ENCODE assay signal across 8 cellular contexts in the genomic region with DNA sequence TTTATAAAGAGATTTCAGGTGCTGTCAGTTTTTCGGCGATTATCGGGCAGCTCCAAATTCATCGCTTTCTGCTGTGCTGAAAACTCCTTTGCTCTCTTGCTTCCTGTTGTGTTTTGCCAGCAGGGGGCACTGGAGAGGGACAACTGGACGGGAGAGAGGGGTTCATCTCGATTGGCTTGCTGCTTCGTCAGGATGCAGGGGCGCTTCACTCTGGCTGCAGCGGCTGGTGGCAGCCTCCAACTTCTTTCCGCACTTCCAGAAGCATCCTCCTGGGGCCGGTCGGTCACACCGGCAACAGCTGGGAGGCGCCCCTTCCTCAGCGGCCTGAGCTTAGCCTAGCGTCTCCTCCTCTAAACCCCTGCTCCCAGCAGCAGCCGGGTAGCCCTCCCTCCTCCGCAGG. TPM values are rescaled to one million over a fixed set of nuclear protein-coding genes. Genes with fewer than 3 reads are reported as not detected.
DNase-seq lines count a peak whose midpoint lies in the region; ATAC-seq and TF ChIP-seq lines count a peak whose summit lies in the region.

No MANE protein-coding gene starts in this region.

- peak overlapping the region; percentile 30 for H3K27ac Mint-ChIP-seq in activated naive CD8-positive, alpha-beta T cell treated with anti-CD3 and anti-CD28 coated beads, Interleukin-2, amount 10 ng/mL, durations not matched to agents 7 days and 5 days

- intact Hi-C loops in gastrocnemius medialis (cut with DNase I; ENCODE audit: low total_unique reads) = loop anchor here (5.0 kb wide), 1 partner anchor 915 kb away; no protein-coding TSS in a partner anchor

- peak; percentile 77 to 83 for DNase-seq in SJCRH30
- DNase-seq in activated naive CD8-positive, alpha-beta T cell treated with anti-CD3 and anti-CD28 coated beads, Interleukin-2, amount 10 ng/mL, durations not matched to agents 7 days and 5 days = peak; percentile 68
- DNase-seq in hepatocyte (ENCODE audit: low spot score) = peak; percentile 38
- peak; percentile 11 to 28 for DNase-seq in gastrocnemius medialis

- H3K4me3 Mint-ChIP-seq in activated naive CD8-positive, alpha-beta T cell treated with anti-CD3 and anti-CD28 coated beads, Interleukin-2, amount 10 ng/mL, durations not matched to agents 7 days and 5 days = peak overlapping the region; percentile 71

- H3K9me2 ChIP-seq in hepatocyte (replicated peaks; ENCODE audit: insufficient read depth) = no peaks in the 10 kb centered on the region

- TF ChIP-seq POLR2A in gastrocnemius medialis (IDR thresholded peaks at IDR 0.05) = no peak

- H3K27ac ChIP-seq in SJCRH30 = no peak overlapping the region
- no peak overlapping the region for H3K27ac ChIP-seq in hepatocyte
- no peak overlapping the region for H3K27ac ChIP-seq in gastrocnemius medialis

- peak overlapping the region; percentile 30 for H3K4me2 ChIP-seq in hepatocyte

- in situ Hi-C loops in gastrocnemius medialis (cut with MboI; ENCODE audit: low sequenced_read_pairs in 4 of 4) = no loop called here

- H3K36me3 Mint-ChIP-seq in activated naive CD8-positive, alpha-beta T cell treated with anti-CD3 and anti-CD28 coated beads, Interleukin-2, amount 10 ng/mL, durations not matched to agents 7 days and 5 days = no peaks in the 10 kb centered on the region

- H3K9me3 ChIP-seq in SJCRH30 (replicated peaks) (no peaks in the 10 kb centered on the region; the same call in 1 of the 2 replicates), hepatocyte (ENCODE audit: low read depth) (no peaks in the 10 kb centered on the region), gastrocnemius medialis (no peaks in the 10 kb centered on the region)

- 0 out of 2 replicates have a peak overlapping the region, but pooled peaks have one; percentile 10 for H3K4me3 ChIP-seq in SJCRH30
- H3K4me3 ChIP-seq in hepatocyte = no peak overlapping the region
- H3K4me3 ChIP-seq in gastrocnemius medialis = peak overlapping the region; percentile 22 to 36 (median 28)

- TF ChIP-seq CTCF in hepatocyte (IDR thresholded peaks at IDR 0.05; ENCODE audit: poor library complexity) = peak; percentile 47
- TF ChIP-seq CTCF in gastrocnemius medialis (IDR thresholded peaks at IDR 0.05 in 4 of 5, conservative IDR thresholded peaks at IDR 0.05 in 1 of 5) = peak in 4 of 5 experiments; percentile 13 to 45 (median 36)

- ATAC-seq in GM18498 (IDR thresholded peaks at IDR 0.05; ENCODE audit: unreplicated experiment) (peak; percentile 45), gastrocnemius medialis (peak in 1 of 2 donors; percentile 44), HG02852 (IDR thresholded peaks at IDR 0.05; ENCODE audit: unreplicated experiment) (no peak), GM18517 (IDR thresholded peaks at IDR 0.05; ENCODE audit: unreplicated experiment) (no peak), HG03095 (IDR thresholded peaks at IDR 0.05; ENCODE audit: unreplicated experiment) (no peak)
- peak; percentile 66 for ATAC-seq in activated naive CD8-positive, alpha-beta T cell treated with anti-CD3 and anti-CD28 coated beads, Interleukin-2, amount 10 ng/mL, durations not matched to agents 7 days and 5 days (ENCODE audit: low read depth)

- WGBS in hepatocyte (ENCODE audit: low lambda C conversion rate, missing lambda C conversion rate) = 47% methylated on average over 18 of the region's 18 CpGs

- no peaks in the 10 kb centered on the region for H4K20me1 ChIP-seq in hepatocyte (ENCODE audit: insufficient read depth, poor library complexity, severe bottlenecking)

- no peaks in the 10 kb centered on the region for H3K27me3 Mint-ChIP-seq in activated naive CD8-positive, alpha-beta T cell treated with anti-CD3 and anti-CD28 coated beads, Interleukin-2, amount 10 ng/mL, durations not matched to agents 7 days and 5 days

- no peak overlapping the region for H2AFZ ChIP-seq in hepatocyte

- no peaks in the 10 kb centered on the region for H3K9me3 Mint-ChIP-seq in activated naive CD8-positive, alpha-beta T cell treated with anti-CD3 and anti-CD28 coated beads, Interleukin-2, amount 10 ng/mL, durations not matched to agents 7 days and 5 days

- peaks cover 8% of the 10 kb centered on the region for H3K4me1 Mint-ChIP-seq in activated naive CD8-positive, alpha-beta T cell treated with anti-CD3 and anti-CD28 coated beads, Interleukin-2, amount 10 ng/mL, durations not matched to agents 7 days and 5 days

- no peaks in the 10 kb centered on the region for H3K79me2 ChIP-seq in hepatocyte

- H3K4me1 ChIP-seq in SJCRH30 (no peaks in the 10 kb centered on the region), hepatocyte (ENCODE audit: insufficient read depth) (no peaks in the 10 kb centered on the region), gastrocnemius medialis (no peaks in the 10 kb centered on the region)

- peaks cover 4% of the 10 kb centered on the region; the same call in 1 of the 2 replicates for H3K27me3 ChIP-seq in SJCRH30
- no peaks in the 10 kb centered on the region for H3K27me3 ChIP-seq in hepatocyte
- no peaks in the 10 kb centered on the region for H3K27me3 ChIP-seq in gastrocnemius medialis

- POLR2A ChIA-PET in activated naive CD8-positive, alpha-beta T cell treated with anti-CD3 and anti-CD28 coated beads, Interleukin-2, amount 10 ng/mL, durations not matched to agents 7 days and 5 days (lab: Charles Lee) = interaction anchor here (0.6 kb wide), 1 partner anchor 256 kb away, joined by 3 read pairs; no protein-coding TSS in a partner anchor

- no peaks in the 10 kb centered on the region for H3K36me3 ChIP-seq in SJCRH30
- H3K36me3 ChIP-seq in hepatocyte (replicated peaks; ENCODE audit: insufficient read depth, low read depth) = no peaks in the 10 kb centered on the region
- H3K36me3 ChIP-seq in gastrocnemius medialis = no peaks in the 10 kb centered on the region

RNA-seq across cellular contexts. Expression of a gene that starts 29.5 kb away (rescaled TPM):
- total RNA-seq in SJCRH30 (2014; rRNA removed; shearing (Covaris generic)) = 37.9 and 41.8 TPM in 2 replicates
- 10 to 100 TPM; 73.7 to 82.4 TPM for total RNA-seq in activated naive CD8-positive, alpha-beta T cell treated with anti-CD3 and anti-CD28 coated beads, Interleukin-2, amount 10 ng/mL, durations not matched to agents 7 days and 5 days
- total RNA-seq in hepatocyte = 17.4 and 17.8 TPM in 2 replicates
- 13.3 and 19.7 TPM in 2 replicates for polyA plus RNA-seq in hepatocyte
- total RNA-seq in gastrocnemius medialis = 10 to 100 TPM; 22.8 to 61.1 (median 35.1) TPM

Comparison
In these comparisons a context has a peak if more than half of its experiments do, and no peak if none do; other contexts are left out.
1. ATAC-seq: peak in GM18498 (single experiment) and activated naive CD8-positive, alpha-beta T cell treated with anti-CD3 and anti-CD28 coated beads, Interleukin-2, amount 10 ng/mL, durations not matched to agents 7 days and 5 days (single experiment); none in HG02852 (single experiment), GM18517 (single experiment) and HG03095 (single experiment).
2. DNase-seq: peak in every context shown above with its lines; median percentile 80 in SJCRH30; 68 in activated naive CD8-positive, alpha-beta T cell treated with anti-CD3 and anti-CD28 coated beads, Interleukin-2, amount 10 ng/mL, durations not matched to agents 7 days and 5 days; 38 in hepatocyte; 20 in gastrocnemius medialis.